3 cellular contexts compared by ENCODE assay signal in the genomic region with DNA sequence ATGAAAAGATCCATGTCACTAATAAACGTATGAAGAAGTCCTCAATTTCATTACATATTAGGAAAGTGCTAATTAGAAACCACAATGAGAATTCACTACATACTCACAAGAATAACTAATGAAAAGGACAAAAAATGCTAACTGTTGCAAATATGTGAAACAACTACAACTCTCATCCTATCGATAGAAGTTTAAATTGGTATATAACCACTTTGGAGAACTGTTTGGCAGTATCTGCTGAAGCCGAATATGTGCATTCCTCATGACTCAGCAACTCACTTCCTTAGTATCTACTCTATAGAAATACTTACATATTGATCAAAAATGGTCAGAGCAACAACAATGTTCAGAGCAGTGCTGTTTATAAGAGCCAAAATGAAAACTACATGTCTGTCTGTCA.
TF ChIP-seq lines count a peak whose summit lies in the region.

No MANE protein-coding gene starts in this region.

TF ChIP-seq in HepG2, 621 proteins besides CTCF, POLR2A, EP300 and RAD21:
- TF ChIP-seq, protein P1, sequence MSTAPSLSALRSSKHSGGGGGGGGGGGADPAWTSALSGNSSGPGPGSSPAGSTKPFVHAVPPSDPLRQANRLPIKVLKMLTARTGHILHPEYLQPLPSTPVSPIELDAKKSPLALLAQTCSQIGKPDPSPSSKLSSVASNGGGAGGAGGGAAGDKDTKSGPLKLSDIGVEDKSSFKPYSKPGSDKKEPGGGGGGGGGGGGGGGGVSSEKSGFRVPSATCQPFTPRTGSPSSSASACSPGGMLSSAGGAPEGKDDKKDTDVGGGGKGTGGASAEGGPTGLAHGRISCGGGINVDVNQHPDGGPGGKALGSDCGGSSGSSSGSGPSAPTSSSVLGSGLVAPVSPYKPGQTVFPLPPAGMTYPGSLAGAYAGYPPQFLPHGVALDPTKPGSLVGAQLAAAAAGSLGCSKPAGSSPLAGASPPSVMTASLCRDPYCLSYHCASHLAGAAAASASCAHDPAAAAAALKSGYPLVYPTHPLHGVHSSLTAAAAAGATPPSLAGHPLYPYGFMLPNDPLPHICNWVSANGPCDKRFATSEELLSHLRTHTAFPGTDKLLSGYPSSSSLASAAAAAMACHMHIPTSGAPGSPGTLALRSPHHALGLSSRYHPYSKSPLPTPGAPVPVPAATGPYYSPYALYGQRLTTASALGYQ (CRISPR knock-in tag; IDR thresholded peaks at IDR 0.05): no peak
- TF ChIP-seq MAFF (IDR thresholded peaks at IDR 0.05; ENCODE audit: low read depth, low read length) (0 out of 2 replicates have a peak, but pooled peaks have one; percentile 44), ZNF816 (CRISPR knock-in tag; IDR thresholded peaks at IDR 0.05; ENCODE audit: borderline replicate concordance) (no peak), ZNF607 (CRISPR knock-in tag; IDR thresholded peaks at IDR 0.05; ENCODE audit: borderline replicate concordance) (no peak), MAFK (conservative IDR thresholded peaks at IDR 0.05 in 1 of 2, IDR thresholded peaks at IDR 0.05 in 1 of 2; ENCODE audit: low read length in 2 of 2) (peak in 1 of 2 experiments; percentile 72; a peak in 3 of 4 replicates)
- TF ChIP-seq, protein P2, sequence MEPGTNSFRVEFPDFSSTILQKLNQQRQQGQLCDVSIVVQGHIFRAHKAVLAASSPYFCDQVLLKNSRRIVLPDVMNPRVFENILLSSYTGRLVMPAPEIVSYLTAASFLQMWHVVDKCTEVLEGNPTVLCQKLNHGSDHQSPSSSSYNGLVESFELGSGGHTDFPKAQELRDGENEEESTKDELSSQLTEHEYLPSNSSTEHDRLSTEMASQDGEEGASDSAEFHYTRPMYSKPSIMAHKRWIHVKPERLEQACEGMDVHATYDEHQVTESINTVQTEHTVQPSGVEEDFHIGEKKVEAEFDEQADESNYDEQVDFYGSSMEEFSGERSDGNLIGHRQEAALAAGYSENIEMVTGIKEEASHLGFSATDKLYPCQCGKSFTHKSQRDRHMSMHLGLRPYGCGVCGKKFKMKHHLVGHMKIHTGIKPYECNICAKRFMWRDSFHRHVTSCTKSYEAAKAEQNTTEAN (CRISPR knock-in tag; conservative IDR thresholded peaks at IDR 0.05): no peak
TF ChIP-seq in HepG2: peak in this region for 2.

TF ChIP-seq in GM23338, 12 proteins besides CTCF, POLR2A, EP300 and RAD21:
- TF ChIP-seq EZH2phosphoT487 (IDR thresholded peaks at IDR 0.05; ENCODE audit: unreplicated experiment) (no peak), ZNF114 (CRISPR knock-in tag; IDR thresholded peaks at IDR 0.05) (no peak), POLR2AphosphoS5 (IDR thresholded peaks at IDR 0.05; ENCODE audit: low read depth) (no peak), NANOG (IDR thresholded peaks at IDR 0.05; ENCODE audit: borderline replicate concordance) (no peak), CREB1 (CRISPR knock-in tag; IDR thresholded peaks at IDR 0.05; ENCODE audit: low read depth) (no peak), STAT1 (IDR thresholded peaks at IDR 0.05; ENCODE audit: unreplicated experiment) (no peak), ZNF331 (CRISPR knock-in tag; IDR thresholded peaks at IDR 0.05; ENCODE audit: low read depth) (no peak), JUNB (IDR thresholded peaks at IDR 0.05; ENCODE audit: unreplicated experiment) (no peak)
- TF ChIP-seq, protein P3, sequence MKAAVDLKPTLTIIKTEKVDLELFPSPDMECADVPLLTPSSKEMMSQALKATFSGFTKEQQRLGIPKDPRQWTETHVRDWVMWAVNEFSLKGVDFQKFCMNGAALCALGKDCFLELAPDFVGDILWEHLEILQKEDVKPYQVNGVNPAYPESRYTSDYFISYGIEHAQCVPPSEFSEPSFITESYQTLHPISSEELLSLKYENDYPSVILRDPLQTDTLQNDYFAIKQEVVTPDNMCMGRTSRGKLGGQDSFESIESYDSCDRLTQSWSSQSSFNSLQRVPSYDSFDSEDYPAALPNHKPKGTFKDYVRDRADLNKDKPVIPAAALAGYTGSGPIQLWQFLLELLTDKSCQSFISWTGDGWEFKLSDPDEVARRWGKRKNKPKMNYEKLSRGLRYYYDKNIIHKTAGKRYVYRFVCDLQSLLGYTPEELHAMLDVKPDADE (IDR thresholded peaks at IDR 0.05): no peak
- TF ChIP-seq, protein P4, sequence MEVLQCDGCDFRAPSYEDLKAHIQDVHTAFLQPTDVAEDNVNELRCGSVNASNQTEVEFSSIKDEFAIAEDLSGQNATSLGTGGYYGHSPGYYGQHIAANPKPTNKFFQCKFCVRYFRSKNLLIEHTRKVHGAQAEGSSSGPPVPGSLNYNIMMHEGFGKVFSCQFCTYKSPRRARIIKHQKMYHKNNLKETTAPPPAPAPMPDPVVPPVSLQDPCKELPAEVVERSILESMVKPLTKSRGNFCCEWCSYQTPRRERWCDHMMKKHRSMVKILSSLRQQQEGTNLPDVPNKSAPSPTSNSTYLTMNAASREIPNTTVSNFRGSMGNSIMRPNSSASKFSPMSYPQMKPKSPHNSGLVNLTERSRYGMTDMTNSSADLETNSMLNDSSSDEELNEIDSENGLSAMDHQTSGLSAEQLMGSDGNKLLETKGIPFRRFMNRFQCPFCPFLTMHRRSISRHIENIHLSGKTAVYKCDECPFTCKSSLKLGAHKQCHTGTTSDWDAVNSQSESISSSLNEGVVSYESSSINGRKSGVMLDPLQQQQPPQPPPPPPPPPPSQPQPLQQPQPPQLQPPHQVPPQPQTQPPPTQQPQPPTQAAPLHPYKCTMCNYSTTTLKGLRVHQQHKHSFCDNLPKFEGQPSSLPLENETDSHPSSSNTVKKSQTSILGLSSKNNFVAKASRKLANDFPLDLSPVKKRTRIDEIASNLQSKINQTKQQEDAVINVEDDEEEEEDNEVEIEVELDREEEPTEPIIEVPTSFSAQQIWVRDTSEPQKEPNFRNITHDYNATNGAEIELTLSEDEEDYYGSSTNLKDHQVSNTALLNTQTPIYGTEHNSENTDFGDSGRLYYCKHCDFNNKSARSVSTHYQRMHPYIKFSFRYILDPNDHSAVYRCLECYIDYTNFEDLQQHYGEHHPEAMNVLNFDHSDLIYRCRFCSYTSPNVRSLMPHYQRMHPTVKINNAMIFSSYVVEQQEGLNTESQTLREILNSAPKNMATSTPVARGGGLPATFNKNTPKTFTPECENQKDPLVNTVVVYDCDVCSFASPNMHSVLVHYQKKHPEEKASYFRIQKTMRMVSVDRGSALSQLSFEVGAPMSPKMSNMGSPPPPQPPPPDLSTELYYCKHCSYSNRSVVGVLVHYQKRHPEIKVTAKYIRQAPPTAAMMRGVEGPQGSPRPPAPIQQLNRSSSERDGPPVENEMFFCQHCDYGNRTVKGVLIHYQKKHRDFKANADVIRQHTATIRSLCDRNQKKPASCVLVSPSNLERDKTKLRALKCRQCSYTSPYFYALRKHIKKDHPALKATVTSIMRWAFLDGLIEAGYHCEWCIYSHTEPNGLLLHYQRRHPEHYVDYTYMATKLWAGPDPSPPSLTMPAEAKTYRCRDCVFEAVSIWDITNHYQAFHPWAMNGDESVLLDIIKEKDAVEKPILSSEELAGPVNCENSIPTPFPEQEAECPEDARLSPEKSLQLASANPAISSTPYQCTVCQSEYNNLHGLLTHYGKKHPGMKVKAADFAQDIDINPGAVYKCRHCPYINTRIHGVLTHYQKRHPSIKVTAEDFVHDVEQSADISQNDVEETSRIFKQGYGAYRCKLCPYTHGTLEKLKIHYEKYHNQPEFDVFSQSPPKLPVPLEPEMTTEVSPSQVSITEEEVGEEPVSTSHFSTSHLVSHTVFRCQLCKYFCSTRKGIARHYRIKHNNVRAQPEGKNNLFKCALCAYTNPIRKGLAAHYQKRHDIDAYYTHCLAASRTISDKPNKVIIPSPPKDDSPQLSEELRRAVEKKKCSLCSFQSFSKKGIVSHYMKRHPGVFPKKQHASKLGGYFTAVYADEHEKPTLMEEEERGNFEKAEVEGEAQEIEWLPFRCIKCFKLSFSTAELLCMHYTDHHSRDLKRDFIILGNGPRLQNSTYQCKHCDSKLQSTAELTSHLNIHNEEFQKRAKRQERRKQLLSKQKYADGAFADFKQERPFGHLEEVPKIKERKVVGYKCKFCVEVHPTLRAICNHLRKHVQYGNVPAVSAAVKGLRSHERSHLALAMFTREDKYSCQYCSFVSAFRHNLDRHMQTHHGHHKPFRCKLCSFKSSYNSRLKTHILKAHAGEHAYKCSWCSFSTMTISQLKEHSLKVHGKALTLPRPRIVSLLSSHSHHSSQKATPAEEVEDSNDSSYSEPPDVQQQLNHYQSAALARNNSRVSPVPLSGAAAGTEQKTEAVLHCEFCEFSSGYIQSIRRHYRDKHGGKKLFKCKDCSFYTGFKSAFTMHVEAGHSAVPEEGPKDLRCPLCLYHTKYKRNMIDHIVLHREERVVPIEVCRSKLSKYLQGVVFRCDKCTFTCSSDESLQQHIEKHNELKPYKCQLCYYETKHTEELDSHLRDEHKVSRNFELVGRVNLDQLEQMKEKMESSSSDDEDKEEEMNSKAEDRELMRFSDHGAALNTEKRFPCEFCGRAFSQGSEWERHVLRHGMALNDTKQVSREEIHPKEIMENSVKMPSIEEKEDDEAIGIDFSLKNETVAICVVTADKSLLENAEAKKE (CRISPR knock-in tag; IDR thresholded peaks at IDR 0.05): no peak
TF ChIP-seq in GM23338: peak in this region for 0.

TF ChIP-seq in H1, 55 proteins besides CTCF, POLR2A, EP300 and RAD21:
- TF ChIP-seq HDAC2 (IDR thresholded peaks at IDR 0.05; ENCODE audit: borderline replicate concordance in 1 of 2, low read depth in 2 of 2, low read length in 2 of 2): no peak
- no peak for TF ChIP-seq EZH2 (IDR thresholded peaks at IDR 0.05; ENCODE audit: low read depth, low read length, severe bottlenecking)
- no peak for TF ChIP-seq SIX5 (IDR thresholded peaks at IDR 0.05; ENCODE audit: low read depth, low read length)
- TF ChIP-seq TCF12 (IDR thresholded peaks at IDR 0.05; ENCODE audit: low read depth, low read length): no peak
- TF ChIP-seq CHD2 (IDR thresholded peaks at IDR 0.05; ENCODE audit: low read length): no peak
- no peak for TF ChIP-seq CTBP2 (IDR thresholded peaks at IDR 0.05; ENCODE audit: borderline replicate concordance, insufficient read depth, insufficient read length, low read length)
- TF ChIP-seq MAFK (IDR thresholded peaks at IDR 0.05; ENCODE audit: low read depth, low read length): 0 out of 2 replicates have a peak, but pooled peaks have one; percentile 25
